Comparison of ENCODE assay signal across 28 cellular contexts in genomic region chr4:9931196-9931595, GRCh38.
"Had no signal": no experiment of that assay in that cellular context is flagged by ENCODE, and none has a peak within 500 bp of the region (broad histone marks: within the 10 kb centered on the region; RNA-seq: fewer than 3 reads in every experiment).

No MANE protein-coding gene starts in this region.

- H3K9ac ChIP-seq: SK-N-SH had no signal

- H3K9me3 ChIP-seq: body of pancreas, breast epithelium, SJSA1, SK-N-SH had no signal

- H3K9me3 Mint-ChIP-seq: activated CD4-positive, alpha-beta T cell treated with anti-CD3 and anti-CD28 coated beads, Interleukin-2, amount 10 ng/mL, durations not matched to agents 24 days and 14 days; activated CD8-positive, alpha-beta T cell treated with anti-CD3 and anti-CD28 coated beads for 36 hours; activated naive CD4-positive, alpha-beta T cell treated with anti-CD3 and anti-CD28 coated beads, Interleukin-2, amount 50 U/mL, for 24 hours; activated naive CD8-positive, alpha-beta T cell treated with anti-CD3 and anti-CD28 coated beads, Interleukin-2, amount 10 ng/mL, durations not matched to agents 7 days and 5 days; activated T-cell treated with anti-CD3 and anti-CD28 coated beads, Interleukin-2, amount 50 U/mL, for 24 hours; activated T-helper 2 cell treated with anti-CD3 and anti-CD28 coated beads, Interferon-gamma antibody, Interleukin-2, Interleukin-4, amounts not matched to agents 10 μg/mL and 5 μg/mL and 100 μg/mL, durations not matched to agents 14 hours and 24 hours and 36 hours; T-helper 1 cell treated with Interleukin-12 subunit alpha and Interleukin-12 subunit beta and Interleukin-4 antibody, amounts not matched to agents 30 μg/mL and 1 μg/mL, for 36 hours; T-helper 2 cell treated with Interferon-gamma antibody and Interleukin-4, amounts not matched to agents 5 μg/mL and 100 μg/mL, for 36 hours had no signal

- FAIRE-seq: astrocyte, K562, TTC549 had no signal

- DNase-seq: activated CD4-positive, alpha-beta T cell treated with anti-CD3 and anti-CD28 coated beads, Interleukin-2, amount 10 ng/mL, durations not matched to agents 24 days and 14 days; activated CD4-positive, alpha-beta T cell treated with anti-CD3 and anti-CD28 coated beads, Interleukin-2, amount 50 U/mL, for 4 hours; activated CD8-positive, alpha-beta T cell treated with anti-CD3 and anti-CD28 coated beads for 36 hours; activated gamma-delta T cell; activated naive CD4-positive, alpha-beta T cell treated with Interleukin-2 at 50 U/mL for 16 hours; activated naive CD8-positive, alpha-beta T cell treated with anti-CD3 and anti-CD28 coated beads, Interleukin-2, amount 10 ng/mL, durations not matched to agents 7 days and 5 days; activated T-cell treated with anti-CD3 and anti-CD28 coated beads, Interleukin-2, amount 50 U/mL, for 24 hours; amygdala; body of pancreas; NCI-H1105; NCI-H1417 treated with DMSO at 0.1 percent for 48 hours; NCI-H187 treated with DMSO at 0.1 percent for 48 hours; NCI-H2081; NCI-H226; NCI-H446 treated with DMSO at 0.1 percent for 48 hours; NCI-H524; SHP77 treated with DMSO at 0.1 percent for 48 hours; SK-N-SH had no signal

- ATAC-seq: activated CD8-positive, alpha-beta T cell treated with anti-CD3 and anti-CD28 coated beads for 36 hours; body of pancreas; K562; Panc1 had no signal

- H3K27ac ChIP-seq: body of pancreas, breast epithelium, SJSA1 had no signal

- H3K4me2 ChIP-seq: SK-N-SH had no signal

- H3K27me3 Mint-ChIP-seq: activated CD4-positive, alpha-beta T cell treated with anti-CD3 and anti-CD28 coated beads, Interleukin-2, amount 10 ng/mL, durations not matched to agents 24 days and 14 days; activated CD8-positive, alpha-beta T cell treated with anti-CD3 and anti-CD28 coated beads for 36 hours; activated naive CD4-positive, alpha-beta T cell treated with anti-CD3 and anti-CD28 coated beads, Interleukin-2, amount 50 U/mL, for 24 hours; activated T-cell treated with anti-CD3 and anti-CD28 coated beads, Interleukin-2, amount 50 U/mL, for 24 hours had no signal

- H3K36me3 Mint-ChIP-seq: activated naive CD4-positive, alpha-beta T cell treated with anti-CD3 and anti-CD28 coated beads, Interleukin-2, amount 50 U/mL, for 24 hours; activated naive CD8-positive, alpha-beta T cell treated with anti-CD3 and anti-CD28 coated beads, Interleukin-2, amount 10 ng/mL, durations not matched to agents 7 days and 5 days had no signal

- H3K27ac Mint-ChIP-seq: activated CD4-positive, alpha-beta T cell treated with anti-CD3 and anti-CD28 coated beads, Interleukin-2, amount 10 ng/mL, durations not matched to agents 24 days and 14 days; activated CD8-positive, alpha-beta T cell treated with anti-CD3 and anti-CD28 coated beads for 36 hours; activated naive CD4-positive, alpha-beta T cell treated with anti-CD3 and anti-CD28 coated beads, Interleukin-2, amount 50 U/mL, for 24 hours; activated naive CD8-positive, alpha-beta T cell treated with anti-CD3 and anti-CD28 coated beads, Interleukin-2, amount 10 ng/mL, durations not matched to agents 7 days and 5 days; activated T-cell treated with anti-CD3 and anti-CD28 coated beads, Interleukin-2, amount 50 U/mL, for 24 hours; activated T-helper 2 cell treated with anti-CD3 and anti-CD28 coated beads, Interferon-gamma antibody, Interleukin-2, Interleukin-4, amounts not matched to agents 10 μg/mL and 5 μg/mL and 100 μg/mL, durations not matched to agents 14 hours and 24 hours and 36 hours; T-helper 1 cell treated with Interleukin-12 subunit alpha and Interleukin-12 subunit beta and Interleukin-4 antibody, amounts not matched to agents 30 μg/mL and 1 μg/mL, for 36 hours; T-helper 2 cell treated with Interferon-gamma antibody and Interleukin-4, amounts not matched to agents 5 μg/mL and 100 μg/mL, for 36 hours had no signal

- H3K4me1 Mint-ChIP-seq: activated CD4-positive, alpha-beta T cell treated with anti-CD3 and anti-CD28 coated beads, Interleukin-2, amount 10 ng/mL, durations not matched to agents 24 days and 14 days; activated naive CD4-positive, alpha-beta T cell treated with anti-CD3 and anti-CD28 coated beads, Interleukin-2, amount 50 U/mL, for 24 hours; activated naive CD8-positive, alpha-beta T cell treated with anti-CD3 and anti-CD28 coated beads, Interleukin-2, amount 10 ng/mL, durations not matched to agents 7 days and 5 days had no signal

- H3K27me3 ChIP-seq: body of pancreas, breast epithelium, SJSA1 had no signal

- H3K4me3 Mint-ChIP-seq: activated CD4-positive, alpha-beta T cell treated with anti-CD3 and anti-CD28 coated beads, Interleukin-2, amount 10 ng/mL, durations not matched to agents 24 days and 14 days; activated CD8-positive, alpha-beta T cell treated with anti-CD3 and anti-CD28 coated beads for 36 hours; activated naive CD4-positive, alpha-beta T cell treated with anti-CD3 and anti-CD28 coated beads, Interleukin-2, amount 50 U/mL, for 24 hours; activated naive CD8-positive, alpha-beta T cell treated with anti-CD3 and anti-CD28 coated beads, Interleukin-2, amount 10 ng/mL, durations not matched to agents 7 days and 5 days; activated T-cell treated with anti-CD3 and anti-CD28 coated beads, Interleukin-2, amount 50 U/mL, for 24 hours; T-helper 1 cell treated with Interleukin-12 subunit alpha and Interleukin-12 subunit beta and Interleukin-4 antibody, amounts not matched to agents 30 μg/mL and 1 μg/mL, for 36 hours; T-helper 2 cell treated with Interferon-gamma antibody and Interleukin-4, amounts not matched to agents 5 μg/mL and 100 μg/mL, for 36 hours had no signal

- H3K4me1 ChIP-seq: body of pancreas, breast epithelium, SJSA1 had no signal
